ENCODE assay signal across 1 cellular context in the genomic region with DNA sequence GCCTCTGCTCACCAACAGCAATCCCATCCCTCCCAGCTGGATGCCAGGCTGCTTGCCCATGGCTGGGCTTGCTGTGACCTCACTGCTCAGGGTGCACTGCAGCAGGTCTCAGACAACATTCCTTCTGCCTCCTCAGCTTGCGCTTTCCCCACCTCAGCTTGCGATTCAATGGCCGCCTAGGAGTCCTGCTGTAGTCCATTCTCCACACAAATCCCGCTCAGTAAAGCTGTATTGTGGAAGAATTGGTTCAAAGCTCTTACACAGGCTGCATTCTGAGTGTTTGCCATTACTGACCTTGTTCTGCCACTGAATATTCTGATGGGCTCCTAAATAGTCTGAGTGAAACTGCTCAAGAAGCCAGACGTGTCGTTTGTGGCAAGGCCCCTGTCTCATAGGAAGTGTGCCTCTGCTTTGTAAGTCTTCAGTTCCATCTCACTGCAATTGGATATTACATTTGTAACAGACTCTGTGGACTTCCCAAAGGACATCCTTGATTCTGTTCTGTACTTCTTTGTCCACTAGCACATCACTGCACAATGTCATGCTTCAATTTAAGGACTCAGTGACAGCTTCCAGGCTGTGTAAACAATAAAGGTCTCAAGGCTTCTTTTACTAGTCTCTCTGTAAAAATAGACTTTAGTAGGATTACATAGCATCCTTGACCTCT.
TF ChIP-seq lines count a peak whose summit lies in the region.

No MANE protein-coding gene starts in this region.

TF ChIP-seq in HEK293, 187 proteins besides CTCF, POLR2A, EP300 and RAD21 (continued from another document):
- TF ChIP-seq, protein P1, sequence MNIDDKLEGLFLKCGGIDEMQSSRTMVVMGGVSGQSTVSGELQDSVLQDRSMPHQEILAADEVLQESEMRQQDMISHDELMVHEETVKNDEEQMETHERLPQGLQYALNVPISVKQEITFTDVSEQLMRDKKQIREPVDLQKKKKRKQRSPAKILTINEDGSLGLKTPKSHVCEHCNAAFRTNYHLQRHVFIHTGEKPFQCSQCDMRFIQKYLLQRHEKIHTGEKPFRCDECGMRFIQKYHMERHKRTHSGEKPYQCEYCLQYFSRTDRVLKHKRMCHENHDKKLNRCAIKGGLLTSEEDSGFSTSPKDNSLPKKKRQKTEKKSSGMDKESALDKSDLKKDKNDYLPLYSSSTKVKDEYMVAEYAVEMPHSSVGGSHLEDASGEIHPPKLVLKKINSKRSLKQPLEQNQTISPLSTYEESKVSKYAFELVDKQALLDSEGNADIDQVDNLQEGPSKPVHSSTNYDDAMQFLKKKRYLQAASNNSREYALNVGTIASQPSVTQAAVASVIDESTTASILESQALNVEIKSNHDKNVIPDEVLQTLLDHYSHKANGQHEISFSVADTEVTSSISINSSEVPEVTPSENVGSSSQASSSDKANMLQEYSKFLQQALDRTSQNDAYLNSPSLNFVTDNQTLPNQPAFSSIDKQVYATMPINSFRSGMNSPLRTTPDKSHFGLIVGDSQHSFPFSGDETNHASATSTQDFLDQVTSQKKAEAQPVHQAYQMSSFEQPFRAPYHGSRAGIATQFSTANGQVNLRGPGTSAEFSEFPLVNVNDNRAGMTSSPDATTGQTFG (tag by site-specific recombination; IDR thresholded peaks at IDR 0.05; ENCODE audit: borderline replicate concordance): no peak
- TF ChIP-seq, protein P2, sequence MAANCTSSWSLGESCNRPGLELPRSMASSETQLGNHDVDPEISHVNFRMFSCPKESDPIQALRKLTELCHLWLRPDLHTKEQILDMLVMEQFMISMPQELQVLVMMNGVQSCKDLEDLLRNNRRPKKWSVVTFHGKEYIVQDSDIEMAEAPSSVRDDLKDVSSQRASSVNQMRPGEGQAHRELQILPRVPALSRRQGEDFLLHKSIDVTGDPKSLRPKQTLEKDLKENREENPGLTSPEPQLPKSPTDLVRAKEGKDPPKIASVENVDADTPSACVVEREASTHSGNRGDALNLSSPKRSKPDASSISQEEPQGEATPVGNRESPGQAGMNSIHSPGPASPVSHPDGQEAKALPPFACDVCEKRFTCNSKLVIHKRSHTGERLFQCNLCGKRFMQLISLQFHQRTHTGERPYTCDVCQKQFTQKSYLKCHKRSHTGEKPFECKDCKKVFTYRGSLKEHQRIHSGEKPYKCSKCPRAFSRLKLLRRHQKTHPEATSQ (tag by site-specific recombination; IDR thresholded peaks at IDR 0.05): no peak
- TF ChIP-seq ZNF600 (tag by site-specific recombination; IDR thresholded peaks at IDR 0.05): peak; percentile 59
- TF ChIP-seq, protein P3, sequence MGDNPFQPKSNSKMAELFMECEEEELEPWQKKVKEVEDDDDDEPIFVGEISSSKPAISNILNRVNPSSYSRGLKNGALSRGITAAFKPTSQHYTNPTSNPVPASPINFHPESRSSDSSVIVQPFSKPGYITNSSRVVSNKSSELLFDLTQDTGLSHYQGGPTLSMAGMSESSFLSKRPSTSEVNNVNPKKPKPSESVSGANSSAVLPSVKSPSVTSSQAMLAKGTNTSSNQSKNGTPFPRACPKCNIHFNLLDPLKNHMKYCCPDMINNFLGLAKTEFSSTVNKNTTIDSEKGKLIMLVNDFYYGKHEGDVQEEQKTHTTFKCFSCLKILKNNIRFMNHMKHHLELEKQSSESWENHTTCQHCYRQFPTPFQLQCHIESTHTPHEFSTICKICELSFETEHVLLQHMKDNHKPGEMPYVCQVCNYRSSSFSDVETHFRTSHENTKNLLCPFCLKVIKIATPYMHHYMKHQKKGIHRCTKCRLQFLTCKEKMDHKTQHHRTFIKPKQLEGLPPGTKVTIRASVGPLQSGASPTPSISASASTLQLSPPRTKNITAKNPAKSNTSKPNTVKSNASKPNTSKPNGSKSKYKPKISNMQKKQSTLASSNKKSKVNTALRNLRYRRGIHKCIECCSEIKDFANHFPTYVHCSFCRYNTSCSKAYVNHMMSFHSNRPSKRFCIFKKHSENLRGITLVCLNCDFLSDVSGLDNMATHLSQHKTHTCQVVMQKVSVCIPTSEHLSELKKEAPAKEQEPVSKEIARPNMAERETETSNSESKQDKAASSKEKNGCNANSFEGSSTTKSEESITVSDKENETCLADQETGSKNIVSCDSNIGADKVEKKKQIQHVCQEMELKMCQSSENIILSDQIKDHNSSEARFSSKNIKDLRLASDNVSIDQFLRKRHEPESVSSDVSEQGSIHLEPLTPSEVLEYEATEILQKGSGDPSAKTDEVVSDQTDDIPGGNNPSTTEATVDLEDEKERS (tag by site-specific recombination; IDR thresholded peaks at IDR 0.05): no peak
- TF ChIP-seq, protein P4, sequence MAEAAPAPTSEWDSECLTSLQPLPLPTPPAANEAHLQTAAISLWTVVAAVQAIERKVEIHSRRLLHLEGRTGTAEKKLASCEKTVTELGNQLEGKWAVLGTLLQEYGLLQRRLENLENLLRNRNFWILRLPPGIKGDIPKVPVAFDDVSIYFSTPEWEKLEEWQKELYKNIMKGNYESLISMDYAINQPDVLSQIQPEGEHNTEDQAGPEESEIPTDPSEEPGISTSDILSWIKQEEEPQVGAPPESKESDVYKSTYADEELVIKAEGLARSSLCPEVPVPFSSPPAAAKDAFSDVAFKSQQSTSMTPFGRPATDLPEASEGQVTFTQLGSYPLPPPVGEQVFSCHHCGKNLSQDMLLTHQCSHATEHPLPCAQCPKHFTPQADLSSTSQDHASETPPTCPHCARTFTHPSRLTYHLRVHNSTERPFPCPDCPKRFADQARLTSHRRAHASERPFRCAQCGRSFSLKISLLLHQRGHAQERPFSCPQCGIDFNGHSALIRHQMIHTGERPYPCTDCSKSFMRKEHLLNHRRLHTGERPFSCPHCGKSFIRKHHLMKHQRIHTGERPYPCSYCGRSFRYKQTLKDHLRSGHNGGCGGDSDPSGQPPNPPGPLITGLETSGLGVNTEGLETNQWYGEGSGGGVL (tag by site-specific recombination; IDR thresholded peaks at IDR 0.05): no peak
- no peak for TF ChIP-seq SP3 (tag by site-specific recombination; IDR thresholded peaks at IDR 0.05)
- TF ChIP-seq ZNF169 (tag by site-specific recombination; IDR thresholded peaks at IDR 0.05): no peak
- TF ChIP-seq SCRT1 (tag by site-specific recombination; IDR thresholded peaks at IDR 0.05; ENCODE audit: borderline replicate concordance): no peak
- TF ChIP-seq, protein P5, sequence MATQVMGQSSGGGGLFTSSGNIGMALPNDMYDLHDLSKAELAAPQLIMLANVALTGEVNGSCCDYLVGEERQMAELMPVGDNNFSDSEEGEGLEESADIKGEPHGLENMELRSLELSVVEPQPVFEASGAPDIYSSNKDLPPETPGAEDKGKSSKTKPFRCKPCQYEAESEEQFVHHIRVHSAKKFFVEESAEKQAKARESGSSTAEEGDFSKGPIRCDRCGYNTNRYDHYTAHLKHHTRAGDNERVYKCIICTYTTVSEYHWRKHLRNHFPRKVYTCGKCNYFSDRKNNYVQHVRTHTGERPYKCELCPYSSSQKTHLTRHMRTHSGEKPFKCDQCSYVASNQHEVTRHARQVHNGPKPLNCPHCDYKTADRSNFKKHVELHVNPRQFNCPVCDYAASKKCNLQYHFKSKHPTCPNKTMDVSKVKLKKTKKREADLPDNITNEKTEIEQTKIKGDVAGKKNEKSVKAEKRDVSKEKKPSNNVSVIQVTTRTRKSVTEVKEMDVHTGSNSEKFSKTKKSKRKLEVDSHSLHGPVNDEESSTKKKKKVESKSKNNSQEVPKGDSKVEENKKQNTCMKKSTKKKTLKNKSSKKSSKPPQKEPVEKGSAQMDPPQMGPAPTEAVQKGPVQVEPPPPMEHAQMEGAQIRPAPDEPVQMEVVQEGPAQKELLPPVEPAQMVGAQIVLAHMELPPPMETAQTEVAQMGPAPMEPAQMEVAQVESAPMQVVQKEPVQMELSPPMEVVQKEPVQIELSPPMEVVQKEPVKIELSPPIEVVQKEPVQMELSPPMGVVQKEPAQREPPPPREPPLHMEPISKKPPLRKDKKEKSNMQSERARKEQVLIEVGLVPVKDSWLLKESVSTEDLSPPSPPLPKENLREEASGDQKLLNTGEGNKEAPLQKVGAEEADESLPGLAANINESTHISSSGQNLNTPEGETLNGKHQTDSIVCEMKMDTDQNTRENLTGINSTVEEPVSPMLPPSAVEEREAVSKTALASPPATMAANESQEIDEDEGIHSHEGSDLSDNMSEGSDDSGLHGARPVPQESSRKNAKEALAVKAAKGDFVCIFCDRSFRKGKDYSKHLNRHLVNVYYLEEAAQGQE (tag by site-specific recombination; IDR thresholded peaks at IDR 0.05): no peak
- TF ChIP-seq, protein P6, sequence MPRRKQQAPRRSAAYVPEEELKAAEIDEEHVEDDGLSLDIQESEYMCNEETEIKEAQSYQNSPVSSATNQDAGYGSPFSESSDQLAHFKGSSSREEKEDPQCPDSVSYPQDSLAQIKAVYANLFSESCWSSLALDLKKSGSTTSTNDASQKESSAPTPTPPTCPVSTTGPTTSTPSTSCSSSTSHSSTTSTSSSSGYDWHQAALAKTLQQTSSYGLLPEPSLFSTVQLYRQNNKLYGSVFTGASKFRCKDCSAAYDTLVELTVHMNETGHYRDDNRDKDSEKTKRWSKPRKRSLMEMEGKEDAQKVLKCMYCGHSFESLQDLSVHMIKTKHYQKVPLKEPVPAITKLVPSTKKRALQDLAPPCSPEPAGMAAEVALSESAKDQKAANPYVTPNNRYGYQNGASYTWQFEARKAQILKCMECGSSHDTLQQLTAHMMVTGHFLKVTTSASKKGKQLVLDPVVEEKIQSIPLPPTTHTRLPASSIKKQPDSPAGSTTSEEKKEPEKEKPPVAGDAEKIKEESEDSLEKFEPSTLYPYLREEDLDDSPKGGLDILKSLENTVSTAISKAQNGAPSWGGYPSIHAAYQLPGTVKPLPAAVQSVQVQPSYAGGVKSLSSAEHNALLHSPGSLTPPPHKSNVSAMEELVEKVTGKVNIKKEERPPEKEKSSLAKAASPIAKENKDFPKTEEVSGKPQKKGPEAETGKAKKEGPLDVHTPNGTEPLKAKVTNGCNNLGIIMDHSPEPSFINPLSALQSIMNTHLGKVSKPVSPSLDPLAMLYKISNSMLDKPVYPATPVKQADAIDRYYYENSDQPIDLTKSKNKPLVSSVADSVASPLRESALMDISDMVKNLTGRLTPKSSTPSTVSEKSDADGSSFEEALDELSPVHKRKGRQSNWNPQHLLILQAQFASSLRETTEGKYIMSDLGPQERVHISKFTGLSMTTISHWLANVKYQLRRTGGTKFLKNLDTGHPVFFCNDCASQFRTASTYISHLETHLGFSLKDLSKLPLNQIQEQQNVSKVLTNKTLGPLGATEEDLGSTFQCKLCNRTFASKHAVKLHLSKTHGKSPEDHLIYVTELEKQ (tag by site-specific recombination; IDR thresholded peaks at IDR 0.05; ENCODE audit: borderline replicate concordance): no peak
- TF ChIP-seq ZNF10 (tag by site-specific recombination; IDR thresholded peaks at IDR 0.05): no peak
- TF ChIP-seq, protein P7, sequence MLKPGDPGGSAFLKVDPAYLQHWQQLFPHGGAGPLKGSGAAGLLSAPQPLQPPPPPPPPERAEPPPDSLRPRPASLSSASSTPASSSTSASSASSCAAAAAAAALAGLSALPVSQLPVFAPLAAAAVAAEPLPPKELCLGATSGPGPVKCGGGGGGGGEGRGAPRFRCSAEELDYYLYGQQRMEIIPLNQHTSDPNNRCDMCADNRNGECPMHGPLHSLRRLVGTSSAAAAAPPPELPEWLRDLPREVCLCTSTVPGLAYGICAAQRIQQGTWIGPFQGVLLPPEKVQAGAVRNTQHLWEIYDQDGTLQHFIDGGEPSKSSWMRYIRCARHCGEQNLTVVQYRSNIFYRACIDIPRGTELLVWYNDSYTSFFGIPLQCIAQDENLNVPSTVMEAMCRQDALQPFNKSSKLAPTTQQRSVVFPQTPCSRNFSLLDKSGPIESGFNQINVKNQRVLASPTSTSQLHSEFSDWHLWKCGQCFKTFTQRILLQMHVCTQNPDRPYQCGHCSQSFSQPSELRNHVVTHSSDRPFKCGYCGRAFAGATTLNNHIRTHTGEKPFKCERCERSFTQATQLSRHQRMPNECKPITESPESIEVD (tag by site-specific recombination; IDR thresholded peaks at IDR 0.05): peak; percentile 28; the same call in 1 of the 2 replicates
- TF ChIP-seq ZNF175 (tag by site-specific recombination; IDR thresholded peaks at IDR 0.05): no peak
- TF ChIP-seq ZBTB1 (tag by site-specific recombination; IDR thresholded peaks at IDR 0.05): no peak
- peak; percentile 57 for TF ChIP-seq ZIC2 (tag by site-specific recombination; IDR thresholded peaks at IDR 0.05)
